ENCODE assay signal across 8 cellular contexts in the genomic region with DNA sequence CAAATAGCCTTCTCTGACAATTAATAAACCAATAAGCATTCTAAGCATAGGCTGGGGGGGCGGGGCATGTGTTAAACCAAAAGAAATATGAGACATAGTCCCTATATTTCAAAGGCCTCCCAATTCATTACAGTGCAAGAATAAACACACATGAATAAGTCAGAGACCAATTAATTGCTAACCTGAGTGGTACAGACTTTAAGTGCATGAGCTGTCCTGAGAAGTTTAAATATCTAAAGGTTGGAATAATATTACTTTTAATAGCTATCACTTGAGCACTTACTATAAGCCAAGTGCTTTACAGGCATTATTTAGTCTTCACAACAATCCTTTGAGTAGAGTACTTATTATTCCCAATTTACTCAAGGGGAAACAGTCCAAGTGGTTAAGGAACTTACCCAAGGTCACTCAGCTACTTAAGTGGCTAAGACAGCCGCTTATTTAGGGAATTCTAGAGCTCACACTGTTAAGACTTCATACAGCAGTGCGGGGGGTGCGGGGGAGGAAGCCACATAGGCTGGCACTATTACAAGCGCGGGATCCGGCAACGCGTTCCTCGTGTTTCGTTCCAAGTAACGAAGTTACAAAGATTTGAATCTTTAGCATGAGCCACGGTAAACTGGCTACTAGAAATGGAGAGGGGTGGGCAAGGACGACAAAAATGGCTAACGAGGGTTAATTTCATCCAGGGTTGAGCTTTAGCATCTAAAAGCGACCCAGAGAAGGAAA. TPM values are rescaled to one million over a fixed set of nuclear protein-coding genes. Genes with fewer than 3 reads are reported as not detected.
DNase-seq lines count a peak whose midpoint lies in the region; ATAC-seq and TF ChIP-seq lines count a peak whose summit lies in the region.

No MANE protein-coding gene starts in this region.

- POLR2A ChIA-PET in CD8-positive, alpha-beta T cell (lab: Charles Lee) = no interaction called here

- H2AFZ ChIP-seq in KMS-11 (ENCODE audit: low read depth) = no peak overlapping the region

- CTCF ChIA-PET in CD8-positive, alpha-beta T cell (lab: Charles Lee) = no interaction called here
- CTCF ChIA-PET in activated naive CD4-positive, alpha-beta T cell treated with anti-CD3 and anti-CD28 coated beads, Interleukin-2, amount 10 ng/mL, durations not matched to agents 7 days and 5 days (lab: Charles Lee) = no interaction called here

- H3K4me3 ChIP-seq in CD8-positive, alpha-beta T cell (ENCODE audit: low read depth, low read length) = peak overlapping the region; percentile 79
- H3K4me3 ChIP-seq in KMS-11 (IDR thresholded peaks at IDR 0.05; ENCODE audit: insufficient read depth, low read depth, low read length) (no peak overlapping the region), iPS-15b (ENCODE audit: low read depth, low read length) (peak overlapping the region; percentile 85)

- no peak for DNase-seq in CD8-positive, alpha-beta T cell
- peak; percentile 27 for DNase-seq in activated naive CD4-positive, alpha-beta T cell treated with anti-CD3 and anti-CD28 coated beads, Interleukin-2, amount 10 ng/mL, durations not matched to agents 7 days and 5 days
- DNase-seq in stimulated activated CD4-positive, alpha-beta T cell treated with anti-CD3 and anti-CD28 coated beads, Interleukin-15, amount 100 ng/mL, for 24 hours = peak; percentile 40
- DNase-seq in DMS153 (lab: John Stamatoyannopoulos, UW) (no peak), foreskin melanocyte (no peak)

- H3K36me3 ChIP-seq in CD8-positive, alpha-beta T cell (ENCODE audit: insufficient read depth, low read length) = no peaks in the 10 kb centered on the region
- H3K36me3 ChIP-seq in KMS-11 (ENCODE audit: insufficient read depth) = no peaks in the 10 kb centered on the region
- H3K36me3 ChIP-seq in iPS-15b (ENCODE audit: control insufficient read depth, insufficient read depth, low read length) = no peaks in the 10 kb centered on the region

- intact Hi-C loops in CD8-positive, alpha-beta T cell (cut with DNase I, micrococcal nuclease) = loop anchor here (5.0 kb wide), 2 partner anchors 36 to 231 kb away; partner anchors contain the start of gene STAG2 (in 1 of the 2)

- no peaks in the 10 kb centered on the region for H3K9me3 ChIP-seq in CD8-positive, alpha-beta T cell (ENCODE audit: low read length)
- no peaks in the 10 kb centered on the region for H3K9me3 ChIP-seq in iPS-15b (ENCODE audit: control insufficient read depth, insufficient read depth, low read length)

- H3K79me2 ChIP-seq in KMS-11 (ENCODE audit: insufficient read depth, low read depth) = peaks cover 63% of the 10 kb centered on the region

- peaks cover 4% of the 10 kb centered on the region; the same call in 1 of the 2 replicates for H4K20me1 ChIP-seq in KMS-11 (ENCODE audit: insufficient read depth)

- H3K27ac ChIP-seq in CD8-positive, alpha-beta T cell (ENCODE audit: low read depth, low read length) = no peak overlapping the region
- H3K27ac ChIP-seq in KMS-11 = no peak overlapping the region

- H3K27ac Mint-ChIP-seq in CD8-positive, alpha-beta T cell = peak overlapping the region; percentile 91
- H3K27ac Mint-ChIP-seq in activated naive CD4-positive, alpha-beta T cell treated with anti-CD3 and anti-CD28 coated beads, Interleukin-2, amount 10 ng/mL, durations not matched to agents 7 days and 5 days = peak overlapping the region; percentile 91

- no peaks in the 10 kb centered on the region for H3K27me3 Mint-ChIP-seq in CD8-positive, alpha-beta T cell (ENCODE audit: low read depth)
- H3K27me3 Mint-ChIP-seq in activated naive CD4-positive, alpha-beta T cell treated with anti-CD3 and anti-CD28 coated beads, Interleukin-2, amount 10 ng/mL, durations not matched to agents 7 days and 5 days = no peaks in the 10 kb centered on the region

- peak overlapping the region; percentile 95 for H3K4me3 Mint-ChIP-seq in CD8-positive, alpha-beta T cell
- H3K4me3 Mint-ChIP-seq in activated naive CD4-positive, alpha-beta T cell treated with anti-CD3 and anti-CD28 coated beads, Interleukin-2, amount 10 ng/mL, durations not matched to agents 7 days and 5 days = peak overlapping the region; percentile 97

- H3K4me1 ChIP-seq in CD8-positive, alpha-beta T cell (ENCODE audit: insufficient read depth, low read length) = peaks cover 20% of the 10 kb centered on the region
- H3K4me1 ChIP-seq in KMS-11 (ENCODE audit: low read depth, poor library complexity, severe bottlenecking) (peaks cover 17% of the 10 kb centered on the region), iPS-15b (ENCODE audit: control insufficient read depth, insufficient read depth, low read length) (no peaks in the 10 kb centered on the region)

- peaks cover 40% of the 10 kb centered on the region for H3K4me1 Mint-ChIP-seq in CD8-positive, alpha-beta T cell (ENCODE audit: low read depth)
- H3K4me1 Mint-ChIP-seq in activated naive CD4-positive, alpha-beta T cell treated with anti-CD3 and anti-CD28 coated beads, Interleukin-2, amount 10 ng/mL, durations not matched to agents 7 days and 5 days = peaks cover 45% of the 10 kb centered on the region

- H3K9ac ChIP-seq in KMS-11 = peak overlapping the region; percentile 76; the same call in 1 of the 2 replicates
- peak overlapping the region; percentile 56 for H3K9ac ChIP-seq in iPS-15b (ENCODE audit: low read depth, low read length)

- peak overlapping the region; percentile 79 for H3K4me2 ChIP-seq in KMS-11

- no peak for TF ChIP-seq CTCF in CD8-positive, alpha-beta T cell (IDR thresholded peaks at IDR 0.05)
- no peak for TF ChIP-seq CTCF in KMS-11 (conservative IDR thresholded peaks at IDR 0.05; ENCODE audit: low read depth, low read length)

- no peaks in the 10 kb centered on the region for H3K27me3 ChIP-seq in CD8-positive, alpha-beta T cell (ENCODE audit: insufficient read depth, low read length)
- H3K27me3 ChIP-seq in KMS-11 (ENCODE audit: insufficient read depth, low read depth) (no peaks in the 10 kb centered on the region), iPS-15b (ENCODE audit: control insufficient read depth, insufficient read depth, low read length) (no peaks in the 10 kb centered on the region)

- peaks cover 18% of the 10 kb centered on the region for H3K36me3 Mint-ChIP-seq in CD8-positive, alpha-beta T cell
- H3K36me3 Mint-ChIP-seq in activated naive CD4-positive, alpha-beta T cell treated with anti-CD3 and anti-CD28 coated beads, Interleukin-2, amount 10 ng/mL, durations not matched to agents 7 days and 5 days = peaks cover 9% of the 10 kb centered on the region

- no peaks in the 10 kb centered on the region for H3K9me3 Mint-ChIP-seq in CD8-positive, alpha-beta T cell
- H3K9me3 Mint-ChIP-seq in activated naive CD4-positive, alpha-beta T cell treated with anti-CD3 and anti-CD28 coated beads, Interleukin-2, amount 10 ng/mL, durations not matched to agents 7 days and 5 days = no peaks in the 10 kb centered on the region

- no peak for ATAC-seq in CD8-positive, alpha-beta T cell
- no peak for ATAC-seq in GM19324 (IDR thresholded peaks at IDR 0.05; ENCODE audit: low FRiP score, unreplicated experiment)

RNA-seq across cellular contexts. Expression of gene THOC2, which starts 1.4 kb away (rescaled TPM):
- total RNA-seq in CD8-positive, alpha-beta T cell = 10 to 100 TPM; 64.8 to 67.2 TPM

Comparison
In these comparisons a context has a peak if more than half of its experiments do, and no peak if none do; other contexts are left out.
1. DNase-seq: peak in activated naive CD4-positive, alpha-beta T cell treated with anti-CD3 and anti-CD28 coated beads, Interleukin-2, amount 10 ng/mL, durations not matched to agents 7 days and 5 days (single experiment) and stimulated activated CD4-positive, alpha-beta T cell treated with anti-CD3 and anti-CD28 coated beads, Interleukin-15, amount 100 ng/mL, for 24 hours (single experiment); none in CD8-positive, alpha-beta T cell (0 of 7), DMS153 (single experiment) and foreskin melanocyte (single experiment).